In genomic region chrX:55919367-55920221, GRCh38 we compare ENCODE assay signal across 10 cellular contexts.
DNase-seq lines count a peak whose midpoint lies in the region; ATAC-seq and TF ChIP-seq lines count a peak whose summit lies in the region.
"Had no signal": no experiment of that assay in that cellular context is flagged by ENCODE, and none has a peak within 500 bp of the region (broad histone marks: within the 10 kb centered on the region; RNA-seq: fewer than 3 reads in every experiment).

No MANE protein-coding gene starts in this region.

- H3K9ac ChIP-seq in PC-3 (ENCODE audit: low read length): no peak overlapping the region

- no peak for TF ChIP-seq POLR2A in uterus (IDR thresholded peaks at IDR 0.05)

- H3K27ac ChIP-seq in PC-3 (ENCODE audit: low read length) (no peak overlapping the region), lower lobe of right lung (no peak overlapping the region), uterus (no peak overlapping the region)
- H3K27ac ChIP-seq: esophagus muscularis mucosa had no signal

- no peak overlapping the region for H3K4me3 ChIP-seq in PC-3 (ENCODE audit: low read length)
- H3K4me3 ChIP-seq in lower lobe of right lung: no peak overlapping the region
- H3K4me3 ChIP-seq in uterus: no peak overlapping the region
- H3K4me3 ChIP-seq: esophagus muscularis mucosa had no signal

- DNase-seq in PC-3: peak; percentile 9
- no peak for DNase-seq in lower lobe of right lung
- no peak for DNase-seq in dedifferentiated amniotic fluid mesenchymal stem cell (ENCODE audit: extremely low spot score)
- no peak for DNase-seq in NCI-H774 (lab: John Stamatoyannopoulos, UW)
- no peak for DNase-seq in uterus
- DNase-seq: NCI-H2081 had no signal

- no peaks in the 10 kb centered on the region for H3K9me3 ChIP-seq in PC-3 (ENCODE audit: low read length)
- no peaks in the 10 kb centered on the region for H3K9me3 ChIP-seq in lower lobe of right lung
- H3K9me3 ChIP-seq in uterus: peaks cover 0 to 4% of the 10 kb centered on the region in 2 donors

- peak; percentile 52 for TF ChIP-seq CTCF in GM12873 (IDR thresholded peaks at IDR 0.05; ENCODE audit: insufficient read depth, low read depth, low read length, missing control alignments)
- no peak for TF ChIP-seq CTCF in PC-3 (conservative IDR thresholded peaks at IDR 0.05; ENCODE audit: low read depth, low read length)
- TF ChIP-seq CTCF in lower lobe of right lung (IDR thresholded peaks at IDR 0.05): no peak
- no peak for TF ChIP-seq CTCF in uterus (IDR thresholded peaks at IDR 0.05)

- no TSS peak for BruUV-seq in PC-3 (replicated peaks; lab: Mats Ljungman, UMichigan)

- H3K4me1 ChIP-seq in PC-3 (ENCODE audit: insufficient read depth, low read length) (no peaks in the 10 kb centered on the region), lower lobe of right lung (no peaks in the 10 kb centered on the region), uterus (no peaks in the 10 kb centered on the region)
- H3K4me1 ChIP-seq: esophagus muscularis mucosa had no signal

- no peaks in the 10 kb centered on the region for H4K20me1 ChIP-seq in PC-3 (ENCODE audit: low read length)

- no peak overlapping the region for H2AFZ ChIP-seq in PC-3 (ENCODE audit: low read length)

- H3K9me2 ChIP-seq in PC-3 (replicated peaks; ENCODE audit: low read length): no peaks in the 10 kb centered on the region

- intact Hi-C loops in PC-3 (cut with micrococcal nuclease): no loop called here
- intact Hi-C loops in lower lobe of right lung (cut with DNase I): no loop called here
- intact Hi-C loops in uterus (cut with DNase I; ENCODE audit: low total_unique reads): no loop called here

- H3K4me2 ChIP-seq in PC-3 (ENCODE audit: low read length): no peak overlapping the region

- CTCF ChIA-PET in PC-3 (lab: Charles Lee): no interaction called here

- POLR2A ChIA-PET in PC-3 (lab: Charles Lee; ENCODE audit: unreplicated experiment): no interaction called here

- H3K36me3 ChIP-seq in PC-3 (ENCODE audit: low read depth, low read length) (no peaks in the 10 kb centered on the region), lower lobe of right lung (no peaks in the 10 kb centered on the region), uterus (no peaks in the 10 kb centered on the region)
- H3K36me3 ChIP-seq: esophagus muscularis mucosa had no signal

- ATAC-seq in GM19438 (IDR thresholded peaks at IDR 0.05; ENCODE audit: low read depth, unreplicated experiment) (peak; percentile 92), HG03064 (IDR thresholded peaks at IDR 0.05; ENCODE audit: low read depth, unreplicated experiment) (peak; percentile 72), PC-3 (no peak), lower lobe of right lung (no peak)

- H3K79me2 ChIP-seq in PC-3 (ENCODE audit: low read length): no peaks in the 10 kb centered on the region

- no peaks in the 10 kb centered on the region for H3F3A ChIP-seq in PC-3 (ENCODE audit: low read length, unreplicated experiment)

- H3K27me3 ChIP-seq in PC-3 (ENCODE audit: low read length): no peaks in the 10 kb centered on the region
- H3K27me3 ChIP-seq in lower lobe of right lung (ENCODE audit: low read depth): no peaks in the 10 kb centered on the region
- H3K27me3 ChIP-seq in uterus: no peaks in the 10 kb centered on the region
- H3K27me3 ChIP-seq: esophagus muscularis mucosa had no signal

Comparison
In these comparisons a context has a peak if more than half of its experiments do, and no peak if none do; other contexts are left out.
1. ATAC-seq: peak in GM19438 (single experiment) and HG03064 (single experiment); none in PC-3 (single experiment) and lower lobe of right lung (0 of 2).